Comparison of ENCODE assay signal across 1 cellular context in the genomic region with DNA sequence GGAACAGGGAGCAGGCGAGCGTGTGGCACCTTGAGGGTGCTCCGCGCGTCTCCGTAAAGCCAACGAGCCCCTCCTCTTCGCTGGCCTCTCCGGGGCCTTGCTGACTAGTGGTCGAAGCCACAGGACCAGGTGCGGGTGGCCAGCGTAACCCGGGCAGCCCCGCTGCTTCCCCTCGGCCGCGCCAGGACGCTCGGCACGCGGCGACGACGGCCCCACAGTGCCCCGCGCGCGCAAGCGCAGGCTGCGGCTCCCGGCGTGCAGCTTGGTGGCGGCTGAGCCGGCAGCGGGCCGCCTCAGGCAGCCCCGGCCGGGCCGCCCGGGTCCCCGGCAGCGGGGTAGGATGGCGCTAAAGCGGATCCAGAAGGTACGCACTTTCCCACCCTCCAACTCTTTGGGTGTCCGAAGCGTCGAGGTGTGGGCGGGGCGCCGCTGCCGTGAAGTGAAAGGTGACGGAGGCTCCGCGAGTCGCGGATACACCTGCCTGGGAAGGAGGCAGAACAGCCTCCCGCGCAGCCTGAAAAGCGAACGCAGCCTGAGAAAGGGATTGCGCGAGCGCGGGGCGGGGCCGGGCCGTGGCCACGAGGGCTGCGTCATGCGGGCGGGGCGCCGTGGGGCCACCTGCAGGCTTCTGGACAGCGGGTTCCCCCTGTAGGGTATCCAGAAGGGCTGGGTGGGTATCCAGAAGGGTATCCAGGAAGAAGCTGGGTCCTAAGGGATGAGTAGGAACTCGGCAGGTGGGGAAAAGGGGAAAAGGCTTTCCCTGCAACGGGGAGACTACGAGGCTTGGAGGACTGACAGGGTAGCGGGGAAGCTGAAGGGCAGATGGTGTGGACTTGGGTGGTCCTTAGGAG.
TF ChIP-seq lines count a peak whose summit lies in the region.

A gene (plus strand): TSS at position 244 of the 851 bp plus-strand sequence. CDS start 97 bp downstream, at position 341.

TF ChIP-seq in HepG2, 621 proteins besides CTCF, POLR2A, EP300 and RAD21 (continued from another document and continues in another):
- TF ChIP-seq, protein P1, sequence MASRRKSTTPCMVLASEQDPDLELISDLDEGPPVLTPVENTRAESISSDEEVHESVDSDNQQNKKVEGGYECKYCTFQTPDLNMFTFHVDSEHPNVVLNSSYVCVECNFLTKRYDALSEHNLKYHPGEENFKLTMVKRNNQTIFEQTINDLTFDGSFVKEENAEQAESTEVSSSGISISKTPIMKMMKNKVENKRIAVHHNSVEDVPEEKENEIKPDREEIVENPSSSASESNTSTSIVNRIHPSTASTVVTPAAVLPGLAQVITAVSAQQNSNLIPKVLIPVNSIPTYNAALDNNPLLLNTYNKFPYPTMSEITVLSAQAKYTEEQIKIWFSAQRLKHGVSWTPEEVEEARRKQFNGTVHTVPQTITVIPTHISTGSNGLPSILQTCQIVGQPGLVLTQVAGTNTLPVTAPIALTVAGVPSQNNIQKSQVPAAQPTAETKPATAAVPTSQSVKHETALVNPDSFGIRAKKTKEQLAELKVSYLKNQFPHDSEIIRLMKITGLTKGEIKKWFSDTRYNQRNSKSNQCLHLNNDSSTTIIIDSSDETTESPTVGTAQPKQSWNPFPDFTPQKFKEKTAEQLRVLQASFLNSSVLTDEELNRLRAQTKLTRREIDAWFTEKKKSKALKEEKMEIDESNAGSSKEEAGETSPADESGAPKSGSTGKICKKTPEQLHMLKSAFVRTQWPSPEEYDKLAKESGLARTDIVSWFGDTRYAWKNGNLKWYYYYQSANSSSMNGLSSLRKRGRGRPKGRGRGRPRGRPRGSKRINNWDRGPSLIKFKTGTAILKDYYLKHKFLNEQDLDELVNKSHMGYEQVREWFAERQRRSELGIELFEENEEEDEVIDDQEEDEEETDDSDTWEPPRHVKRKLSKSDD (CRISPR knock-in tag; IDR thresholded peaks at IDR 0.05; ENCODE audit: low read depth) = no peak; the same call in 1 of the 2 replicates
- TF ChIP-seq NFYC (CRISPR knock-in tag; IDR thresholded peaks at IDR 0.05) (no peak), HOXD1 (CRISPR knock-in tag; IDR thresholded peaks at IDR 0.05) (peak; percentile 58; the same call in 1 of the 2 replicates), RFX3 (CRISPR knock-in tag; IDR thresholded peaks at IDR 0.05) (no peak), KLF12 (CRISPR knock-in tag; IDR thresholded peaks at IDR 0.05; ENCODE audit: borderline replicate concordance) (peak; percentile 93), SRSF4 (IDR thresholded peaks at IDR 0.05; ENCODE audit: low read depth, low read length, poor library complexity, severe bottlenecking) (no peak), ZFAT (CRISPR knock-in tag; conservative IDR thresholded peaks at IDR 0.05) (peak; percentile 90), ZNF569 (CRISPR knock-in tag; IDR thresholded peaks at IDR 0.05; ENCODE audit: borderline replicate concordance) (0 out of 2 replicates have a peak, but pooled peaks have one; percentile 18), ZFP36L2 (CRISPR knock-in tag; IDR thresholded peaks at IDR 0.05) (no peak), ZNF703 (CRISPR knock-in tag; IDR thresholded peaks at IDR 0.05; ENCODE audit: borderline replicate concordance) (0 out of 2 replicates have a peak, but pooled peaks have one; percentile 85), NR1H2 (CRISPR knock-in tag; IDR thresholded peaks at IDR 0.05; ENCODE audit: borderline replicate concordance, low read depth) (peak; percentile 92), TEAD3 (CRISPR knock-in tag; optimal IDR thresholded peaks at IDR 0.05; ENCODE audit: borderline replicate concordance) (peak; percentile 28), ZNF780A (CRISPR knock-in tag; IDR thresholded peaks at IDR 0.05) (no peak), PAF1 (CRISPR knock-in tag; IDR thresholded peaks at IDR 0.05) (no peak), ZNF652 (CRISPR knock-in tag; IDR thresholded peaks at IDR 0.05; ENCODE audit: borderline replicate concordance, low read depth) (0 out of 2 replicates have a peak, but pooled peaks have one; percentile 8), ZNF501 (CRISPR knock-in tag; IDR thresholded peaks at IDR 0.05) (peak; percentile 75), ZNF781 (CRISPR knock-in tag; IDR thresholded peaks at IDR 0.05; ENCODE audit: borderline replicate concordance, not compliant biosample characterization) (peak; percentile 59), ZNF207 (IDR thresholded peaks at IDR 0.05; ENCODE audit: borderline replicate concordance) (no peak), EEA1 (CRISPR knock-in tag; IDR thresholded peaks at IDR 0.05; ENCODE audit: borderline replicate concordance) (peak; percentile 97), ZNF484 (CRISPR knock-in tag; IDR thresholded peaks at IDR 0.05; ENCODE audit: borderline replicate concordance, low read depth) (no peak), PCBP1 (IDR thresholded peaks at IDR 0.05; ENCODE audit: borderline replicate concordance, low read depth, low read length) (no peak), HNRNPH1 (optimal IDR thresholded peaks at IDR 0.05; ENCODE audit: low read depth, low read length) (no peak), TCF12 (IDR thresholded peaks at IDR 0.05) (no peak), TCF12 (CRISPR knock-in tag; IDR thresholded peaks at IDR 0.05) (no peak), ZNF564 (CRISPR knock-in tag; IDR thresholded peaks at IDR 0.05) (peak; percentile 85; the same call in 1 of the 2 replicates), ZNF180 (CRISPR knock-in tag; IDR thresholded peaks at IDR 0.05; ENCODE audit: borderline replicate concordance, low read depth) (no peak; the same call in 1 of the 2 replicates), ZBTB7B (CRISPR knock-in tag; IDR thresholded peaks at IDR 0.05) (no peak; the same call in 1 of the 2 replicates), HNF4A (CRISPR knock-in tag; IDR thresholded peaks at IDR 0.05) (peak; percentile 30; the same call in 1 of the 2 replicates), JARID2 (CRISPR knock-in tag; IDR thresholded peaks at IDR 0.05; ENCODE audit: insufficient replicate concordance) (no peak), KDM6A (CRISPR knock-in tag; IDR thresholded peaks at IDR 0.05; ENCODE audit: low read depth) (no peak), HNRNPL (IDR thresholded peaks at IDR 0.05; ENCODE audit: low read depth, low read length) (no peak), ZBTB21 (CRISPR knock-in tag; IDR thresholded peaks at IDR 0.05) (no peak), MIXL1 (CRISPR knock-in tag; IDR thresholded peaks at IDR 0.05) (no peak; the same call in 1 of the 2 replicates), NFE2L2 (IDR thresholded peaks at IDR 0.05; ENCODE audit: low read length) (no peak), ZNF225 (CRISPR knock-in tag; IDR thresholded peaks at IDR 0.05) (peak; percentile 90; the same call in 1 of the 2 replicates), ZNF83 (CRISPR knock-in tag; IDR thresholded peaks at IDR 0.05; ENCODE audit: borderline replicate concordance) (0 out of 2 replicates have a peak, but pooled peaks have one; percentile 70), ZNF160 (CRISPR knock-in tag; IDR thresholded peaks at IDR 0.05) (peak; percentile 75), PHF21A (CRISPR knock-in tag; IDR thresholded peaks at IDR 0.05) (peak; percentile 62), ZNF3 (CRISPR knock-in tag; IDR thresholded peaks at IDR 0.05) (no peak), SPEN (CRISPR knock-in tag; IDR thresholded peaks at IDR 0.05; ENCODE audit: low read depth) (peak; percentile 93), ZNF570 (CRISPR knock-in tag; IDR thresholded peaks at IDR 0.05; ENCODE audit: borderline replicate concordance) (peak; percentile 90; the same call in 1 of the 2 replicates), ZNF256 (CRISPR knock-in tag; conservative IDR thresholded peaks at IDR 0.05) (peak; percentile 59; the same call in 1 of the 2 replicates), PHF5A (CRISPR knock-in tag; IDR thresholded peaks at IDR 0.05; ENCODE audit: low read depth, unreplicated experiment) (peak; percentile 53), MAZ (IDR thresholded peaks at IDR 0.05; ENCODE audit: borderline replicate concordance, low read depth, low read length) (no peak; the same call in 1 of the 2 replicates), MAZ (CRISPR knock-in tag; IDR thresholded peaks at IDR 0.05; ENCODE audit: low read depth) (peak; percentile 95), MZF1 (CRISPR knock-in tag; IDR thresholded peaks at IDR 0.05; ENCODE audit: borderline replicate concordance) (no peak)
- TF ChIP-seq, protein P2, sequence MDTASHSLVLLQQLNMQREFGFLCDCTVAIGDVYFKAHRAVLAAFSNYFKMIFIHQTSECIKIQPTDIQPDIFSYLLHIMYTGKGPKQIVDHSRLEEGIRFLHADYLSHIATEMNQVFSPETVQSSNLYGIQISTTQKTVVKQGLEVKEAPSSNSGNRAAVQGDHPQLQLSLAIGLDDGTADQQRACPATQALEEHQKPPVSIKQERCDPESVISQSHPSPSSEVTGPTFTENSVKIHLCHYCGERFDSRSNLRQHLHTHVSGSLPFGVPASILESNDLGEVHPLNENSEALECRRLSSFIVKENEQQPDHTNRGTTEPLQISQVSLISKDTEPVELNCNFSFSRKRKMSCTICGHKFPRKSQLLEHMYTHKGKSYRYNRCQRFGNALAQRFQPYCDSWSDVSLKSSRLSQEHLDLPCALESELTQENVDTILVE (CRISPR knock-in tag; IDR thresholded peaks at IDR 0.05) = no peak; the same call in 1 of the 2 replicates
- TF ChIP-seq, protein P3, sequence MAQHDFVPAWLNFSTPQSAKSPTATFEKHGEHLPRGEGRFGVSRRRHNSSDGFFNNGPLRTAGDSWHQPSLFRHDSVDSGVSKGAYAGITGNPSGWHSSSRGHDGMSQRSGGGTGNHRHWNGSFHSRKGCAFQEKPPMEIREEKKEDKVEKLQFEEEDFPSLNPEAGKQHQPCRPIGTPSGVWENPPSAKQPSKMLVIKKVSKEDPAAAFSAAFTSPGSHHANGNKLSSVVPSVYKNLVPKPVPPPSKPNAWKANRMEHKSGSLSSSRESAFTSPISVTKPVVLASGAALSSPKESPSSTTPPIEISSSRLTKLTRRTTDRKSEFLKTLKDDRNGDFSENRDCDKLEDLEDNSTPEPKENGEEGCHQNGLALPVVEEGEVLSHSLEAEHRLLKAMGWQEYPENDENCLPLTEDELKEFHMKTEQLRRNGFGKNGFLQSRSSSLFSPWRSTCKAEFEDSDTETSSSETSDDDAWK (CRISPR knock-in tag; IDR thresholded peaks at IDR 0.05) = no peak
- TF ChIP-seq, protein P4, sequence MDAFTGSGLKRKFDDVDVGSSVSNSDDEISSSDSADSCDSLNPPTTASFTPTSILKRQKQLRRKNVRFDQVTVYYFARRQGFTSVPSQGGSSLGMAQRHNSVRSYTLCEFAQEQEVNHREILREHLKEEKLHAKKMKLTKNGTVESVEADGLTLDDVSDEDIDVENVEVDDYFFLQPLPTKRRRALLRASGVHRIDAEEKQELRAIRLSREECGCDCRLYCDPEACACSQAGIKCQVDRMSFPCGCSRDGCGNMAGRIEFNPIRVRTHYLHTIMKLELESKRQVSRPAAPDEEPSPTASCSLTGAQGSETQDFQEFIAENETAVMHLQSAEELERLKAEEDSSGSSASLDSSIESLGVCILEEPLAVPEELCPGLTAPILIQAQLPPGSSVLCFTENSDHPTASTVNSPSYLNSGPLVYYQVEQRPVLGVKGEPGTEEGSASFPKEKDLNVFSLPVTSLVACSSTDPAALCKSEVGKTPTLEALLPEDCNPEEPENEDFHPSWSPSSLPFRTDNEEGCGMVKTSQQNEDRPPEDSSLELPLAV (CRISPR knock-in tag; conservative IDR thresholded peaks at IDR 0.05; ENCODE audit: low read depth) = no peak
- TF ChIP-seq, protein P5, sequence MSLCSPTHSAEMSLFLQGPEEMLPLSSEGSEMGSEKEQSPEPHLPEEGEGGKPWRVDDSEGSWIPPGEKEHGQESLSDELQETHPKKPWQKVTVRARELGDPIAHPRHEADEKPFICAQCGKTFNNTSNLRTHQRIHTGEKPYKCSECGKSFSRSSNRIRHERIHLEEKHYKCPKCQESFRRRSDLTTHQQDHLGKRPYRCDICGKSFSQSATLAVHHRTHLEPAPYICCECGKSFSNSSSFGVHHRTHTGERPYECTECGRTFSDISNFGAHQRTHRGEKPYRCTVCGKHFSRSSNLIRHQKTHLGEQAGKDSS (CRISPR knock-in tag; IDR thresholded peaks at IDR 0.05; ENCODE audit: borderline replicate concordance, low read depth) = peak; percentile 63; the same call in 1 of the 2 replicates
- TF ChIP-seq, protein P6, sequence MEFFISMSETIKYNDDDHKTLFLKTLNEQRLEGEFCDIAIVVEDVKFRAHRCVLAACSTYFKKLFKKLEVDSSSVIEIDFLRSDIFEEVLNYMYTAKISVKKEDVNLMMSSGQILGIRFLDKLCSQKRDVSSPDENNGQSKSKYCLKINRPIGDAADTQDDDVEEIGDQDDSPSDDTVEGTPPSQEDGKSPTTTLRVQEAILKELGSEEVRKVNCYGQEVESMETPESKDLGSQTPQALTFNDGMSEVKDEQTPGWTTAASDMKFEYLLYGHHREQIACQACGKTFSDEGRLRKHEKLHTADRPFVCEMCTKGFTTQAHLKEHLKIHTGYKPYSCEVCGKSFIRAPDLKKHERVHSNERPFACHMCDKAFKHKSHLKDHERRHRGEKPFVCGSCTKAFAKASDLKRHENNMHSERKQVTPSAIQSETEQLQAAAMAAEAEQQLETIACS (CRISPR knock-in tag; IDR thresholded peaks at IDR 0.05) = peak; percentile 38; the same call in 1 of the 2 replicates
- TF ChIP-seq, protein P7, sequence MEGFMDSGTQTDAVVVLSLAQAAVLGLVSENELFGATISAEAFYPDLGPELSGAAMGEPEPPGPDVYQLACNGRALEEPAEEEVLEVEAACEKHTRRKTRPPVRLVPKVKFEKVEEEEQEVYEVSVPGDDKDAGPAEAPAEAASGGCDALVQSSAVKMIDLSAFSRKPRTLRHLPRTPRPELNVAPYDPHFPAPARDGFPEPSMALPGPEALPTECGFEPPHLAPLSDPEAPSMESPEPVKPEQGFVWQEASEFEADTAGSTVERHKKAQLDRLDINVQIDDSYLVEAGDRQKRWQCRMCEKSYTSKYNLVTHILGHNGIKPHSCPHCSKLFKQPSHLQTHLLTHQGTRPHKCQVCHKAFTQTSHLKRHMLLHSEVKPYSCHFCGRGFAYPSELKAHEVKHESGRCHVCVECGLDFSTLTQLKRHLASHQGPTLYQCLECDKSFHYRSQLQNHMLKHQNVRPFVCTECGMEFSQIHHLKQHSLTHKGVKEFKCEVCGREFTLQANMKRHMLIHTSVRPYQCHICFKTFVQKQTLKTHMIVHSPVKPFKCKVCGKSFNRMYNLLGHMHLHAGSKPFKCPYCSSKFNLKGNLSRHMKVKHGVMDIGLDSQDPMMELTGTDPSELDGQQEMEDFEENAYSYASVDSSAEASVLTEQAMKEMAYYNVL (CRISPR knock-in tag; IDR thresholded peaks at IDR 0.05; ENCODE audit: borderline replicate concordance) = peak; percentile 12; the same call in 1 of the 2 replicates
- TF ChIP-seq, protein P8, sequence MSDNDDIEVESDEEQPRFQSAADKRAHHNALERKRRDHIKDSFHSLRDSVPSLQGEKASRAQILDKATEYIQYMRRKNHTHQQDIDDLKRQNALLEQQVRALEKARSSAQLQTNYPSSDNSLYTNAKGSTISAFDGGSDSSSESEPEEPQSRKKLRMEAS (IDR thresholded peaks at IDR 0.05) = peak; percentile 98
- TF ChIP-seq, protein P9, sequence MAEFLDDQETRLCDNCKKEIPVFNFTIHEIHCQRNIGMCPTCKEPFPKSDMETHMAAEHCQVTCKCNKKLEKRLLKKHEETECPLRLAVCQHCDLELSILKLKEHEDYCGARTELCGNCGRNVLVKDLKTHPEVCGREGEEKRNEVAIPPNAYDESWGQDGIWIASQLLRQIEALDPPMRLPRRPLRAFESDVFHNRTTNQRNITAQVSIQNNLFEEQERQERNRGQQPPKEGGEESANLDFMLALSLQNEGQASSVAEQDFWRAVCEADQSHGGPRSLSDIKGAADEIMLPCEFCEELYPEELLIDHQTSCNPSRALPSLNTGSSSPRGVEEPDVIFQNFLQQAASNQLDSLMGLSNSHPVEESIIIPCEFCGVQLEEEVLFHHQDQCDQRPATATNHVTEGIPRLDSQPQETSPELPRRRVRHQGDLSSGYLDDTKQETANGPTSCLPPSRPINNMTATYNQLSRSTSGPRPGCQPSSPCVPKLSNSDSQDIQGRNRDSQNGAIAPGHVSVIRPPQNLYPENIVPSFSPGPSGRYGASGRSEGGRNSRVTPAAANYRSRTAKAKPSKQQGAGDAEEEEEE (CRISPR knock-in tag; IDR thresholded peaks at IDR 0.05; ENCODE audit: borderline replicate concordance) = no peak
